ENCODE assay signal across 20 cellular contexts in the genomic region with DNA sequence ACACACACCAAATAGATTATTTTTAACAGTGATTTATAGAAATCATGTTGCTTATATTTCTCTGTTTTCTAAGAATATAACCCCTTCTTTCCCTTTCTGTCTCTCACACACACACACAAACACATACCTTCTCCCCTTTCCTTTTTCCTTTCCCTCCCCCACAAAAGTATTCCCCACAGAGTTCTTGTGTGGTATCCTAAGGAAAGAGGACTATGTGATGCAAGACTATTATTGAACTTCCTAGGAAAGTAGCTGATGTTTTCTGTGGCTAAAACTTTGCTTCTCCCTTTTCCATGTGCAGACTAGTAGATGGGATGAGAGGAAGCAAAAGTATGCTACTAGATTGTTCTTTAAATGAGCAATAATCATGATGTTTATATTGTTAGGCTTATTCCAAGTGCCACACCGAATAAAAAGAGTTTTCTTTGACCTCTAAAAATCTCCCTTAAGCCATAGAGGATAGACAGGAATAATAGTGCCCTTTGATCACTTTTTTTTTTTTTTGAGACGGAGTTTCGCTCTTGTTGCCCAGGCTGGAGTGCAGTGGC. TPM values are rescaled to one million over a fixed set of nuclear protein-coding genes. Genes with fewer than 3 reads are reported as not detected.
DNase-seq lines count a peak whose midpoint lies in the region; ATAC-seq and TF ChIP-seq lines count a peak whose summit lies in the region.
"Had no signal": no experiment of that assay in that cellular context is flagged by ENCODE, and none has a peak within 500 bp of the region (broad histone marks: within the 10 kb centered on the region; RNA-seq: fewer than 3 reads in every experiment).

No MANE protein-coding gene starts in this region.

- peak overlapping the region; percentile 2 for H3K9ac ChIP-seq in mesenchymal stem cell (ENCODE audit: low read length)

- H3K14ac ChIP-seq in mesenchymal stem cell (ENCODE audit: low read length in 2 of 2), result no peak overlapping the region

- no peak overlapping the region for H4K91ac ChIP-seq in mesenchymal stem cell (ENCODE audit: low read length)

- H2BK12ac ChIP-seq in mesenchymal stem cell (ENCODE audit: low read length in 2 of 2), result no peak overlapping the region

- H4K8ac ChIP-seq in mesenchymal stem cell (ENCODE audit: low read length), result no peak overlapping the region

- no peaks in the 10 kb centered on the region for H3K27me3 ChIP-seq in left ventricle myocardium inferior (ENCODE audit: low read depth)
- no peaks in the 10 kb centered on the region for H3K27me3 ChIP-seq in dorsolateral prefrontal cortex
- H3K27me3 ChIP-seq in mesenchymal stem cell (ENCODE audit: control insufficient read depth in 1 of 2, insufficient read depth in 1 of 2, low read length in 2 of 2), result no peaks in the 10 kb centered on the region
- H3K27me3 ChIP-seq: body of pancreas, gastrocnemius medialis had no signal

- no peak for ATAC-seq in left ventricle myocardium superior
- ATAC-seq: body of pancreas; gastrocnemius medialis; stimulated activated effector memory CD8-positive, alpha-beta T cell treated with anti-CD3 and anti-CD28 coated beads, Interleukin-12 subunit alpha, Interleukin-12 subunit beta, amount 100 ng/mL, for 72 hours had no signal

- H3K27ac ChIP-seq in left ventricle myocardium inferior (replicated peaks) (peak overlapping the region; percentile 20), dorsolateral prefrontal cortex (peak overlapping the region in 57 of 59 donors; percentile 2 to 89 (median 77)), mesenchymal stem cell (ENCODE audit: low read length, poor library complexity, severe bottlenecking) (peak overlapping the region; percentile 40)
- H3K27ac ChIP-seq: body of pancreas, gastrocnemius medialis had no signal

- intact Hi-C loops in left ventricle myocardium inferior (cut with micrococcal nuclease) (no loop called here), left ventricle myocardium superior (cut with micrococcal nuclease) (no loop called here), dorsolateral prefrontal cortex (cut with DNase I) (loop anchor here (5.0 to 10.0 kb wide), 3 partner anchors 61 to 114 kb away; no protein-coding TSS in a partner anchor)

- H3K4ac ChIP-seq in mesenchymal stem cell (ENCODE audit: low read depth in 1 of 2, low read length in 2 of 2), result no peak overlapping the region

- H3K23ac ChIP-seq in mesenchymal stem cell (ENCODE audit: low read length in 2 of 2), result no peak overlapping the region

- no peak overlapping the region for H2BK5ac ChIP-seq in mesenchymal stem cell (ENCODE audit: low read depth, low read length, poor library complexity, severe bottlenecking)

- DNase-seq in left ventricle myocardium inferior, result no peak
- DNase-seq in left ventricle myocardium superior, result no peak
- DNase-seq in dorsolateral prefrontal cortex, result no peak
- peak; percentile 50 for DNase-seq in mesenchymal stem cell
- no peak for DNase-seq in NCI-H146 (lab: John Stamatoyannopoulos, UW)
- no peak for DNase-seq in HPDE6-E6E7 (ENCODE audit: extremely low spot score)
- no peak for DNase-seq in effector CD8-positive, alpha-beta T cell (lab: John Stamatoyannopoulos, UW)
- DNase-seq in activated naive CD4-positive, alpha-beta T cell treated with anti-CD3 and anti-CD28 coated beads, Interleukin-2, amount 50 U/mL, for 16 hours, result no peak
- DNase-seq: activated CD4-positive, alpha-beta T cell treated with anti-CD3 and anti-CD28 coated beads for 1 hour; activated gamma-delta T cell; body of pancreas; DMS53; effector memory CD4-positive, alpha-beta T cell; gastrocnemius medialis; H7; naive B cell; NCI-H2081 treated with DMSO at 0.1 percent for 48 hours; NCI-H69; stimulated activated CD4-positive, alpha-beta T cell treated with anti-CD3 and anti-CD28 coated beads, Interleukin-12 subunit alpha, Interleukin-12 subunit beta, amount 100 ng/mL, for 4 hours had no signal

- H3K36me3 ChIP-seq in left ventricle myocardium inferior (no peaks in the 10 kb centered on the region), mesenchymal stem cell (ENCODE audit: control insufficient read depth in 1 of 2, insufficient read depth in 2 of 2, low read depth in 1 of 2, low read length in 2 of 2) (peaks cover 6 to 92% of the 10 kb centered on the region in 2 experiments)
- H3K36me3 ChIP-seq: gastrocnemius medialis had no signal

- H2BK15ac ChIP-seq in mesenchymal stem cell (ENCODE audit: low read depth, poor library complexity, severe bottlenecking), result no peak overlapping the region

- no peak overlapping the region for H3K18ac ChIP-seq in mesenchymal stem cell (ENCODE audit: low read depth in 1 of 2, low read length in 2 of 2)

- no peak overlapping the region for H3K4me3 ChIP-seq in left ventricle myocardium inferior
- peak overlapping the region in 14 of 59 donors; percentile 3 to 39 (median 12) for H3K4me3 ChIP-seq in dorsolateral prefrontal cortex
- no peak overlapping the region for H3K4me3 ChIP-seq in mesenchymal stem cell (ENCODE audit: insufficient read depth in 1 of 2, low read depth in 1 of 2, low read length in 2 of 2)
- H3K4me3 ChIP-seq: body of pancreas, gastrocnemius medialis had no signal

- no peak overlapping the region for H3K4me2 ChIP-seq in mesenchymal stem cell (ENCODE audit: low read length, poor library complexity, severe bottlenecking)

- H2BK120ac ChIP-seq in mesenchymal stem cell (ENCODE audit: low read depth, low read length), result no peak overlapping the region

- 76% methylated on average over 3 of the region's 3 CpGs for WGBS in mesenchymal stem cell

- H2AFZ ChIP-seq in mesenchymal stem cell (ENCODE audit: low read depth, low read length), result no peak overlapping the region

- peaks cover 66% of the 10 kb centered on the region for H3K4me1 ChIP-seq in left ventricle myocardium inferior
- H3K4me1 ChIP-seq in mesenchymal stem cell (ENCODE audit: control insufficient read depth, insufficient read depth, low read depth, low read length), result no peaks in the 10 kb centered on the region

- no peak for TF ChIP-seq CTCF in left ventricle myocardium inferior (IDR thresholded peaks at IDR 0.05; ENCODE audit: borderline replicate concordance)
- TF ChIP-seq CTCF in dorsolateral prefrontal cortex (IDR thresholded peaks at IDR 0.05 in 54 of 56, conservative IDR thresholded peaks at IDR 0.05 in 2 of 56; ENCODE audit: low read depth in 1 of 56, partially characterized antibody in 56 of 56), result no peak

- H3K79me1 ChIP-seq in mesenchymal stem cell (replicated peaks; ENCODE audit: low read length, poor library complexity, severe bottlenecking), result no peaks in the 10 kb centered on the region

- no peak overlapping the region for H2AK5ac ChIP-seq in mesenchymal stem cell (ENCODE audit: low read length, severe bottlenecking)

- no peaks in the 10 kb centered on the region for H3K9me3 ChIP-seq in left ventricle myocardium inferior (replicated peaks)
- H3K9me3 ChIP-seq in mesenchymal stem cell (ENCODE audit: control insufficient read depth, low read length), result no peaks in the 10 kb centered on the region
- H3K9me3 ChIP-seq: body of pancreas, gastrocnemius medialis had no signal

RNA-seq across cellular contexts. Expression of a gene that starts 38.7 kb away (rescaled TPM):
- total RNA-seq in left ventricle myocardium inferior, result 23.3 TPM
- total RNA-seq in left ventricle myocardium superior, result 24.3 TPM
- total RNA-seq in dorsolateral prefrontal cortex, result 10 to 100 TPM; 31.4 to 88.1 (median 53.3) TPM
- 7.9 TPM for polyA plus RNA-seq in mesenchymal stem cell (2013, experiment 1 of 2)
- 8.5 TPM for polyA plus RNA-seq in mesenchymal stem cell (2013, experiment 2 of 2)

Comparison
In these comparisons a context has a peak if more than half of its experiments do, and no peak if none do; other contexts are left out.
1. H3K27ac ChIP-seq: peak in every context shown above with its lines; median percentile 77 in dorsolateral prefrontal cortex; 40 in mesenchymal stem cell; 20 in left ventricle myocardium inferior.
2. intact Hi-C loops: an anchor here in dorsolateral prefrontal cortex (5.0 to 10.0 kb wide); none called in left ventricle myocardium inferior and left ventricle myocardium superior.